Comparison of ENCODE assay signal across 24 cellular contexts in genomic region chr12:92648242-92649031, GRCh38. TPM values are rescaled to one million over a fixed set of nuclear protein-coding genes. Genes with fewer than 3 reads are reported as not detected.
A peak's percentile ranks its signal among the peaks of the same experiment; 100 is the strongest.
DNase-seq lines count a peak whose midpoint lies in the region; ATAC-seq, FAIRE-seq and TF ChIP-seq lines count a peak whose summit lies in the region.
"Had no signal": no experiment of that assay in that cellular context is flagged by ENCODE, and none has a peak within 500 bp of the region (broad histone marks: within the 10 kb centered on the region; RNA-seq: fewer than 3 reads in every experiment).

No MANE protein-coding gene starts in this region.

- H3K79me2 ChIP-seq in astrocyte (ENCODE audit: insufficient read depth, low read length) = no peaks in the 10 kb centered on the region
- H3K79me2 ChIP-seq: hepatocyte had no signal

- H3K4me3 ChIP-seq in astrocyte (ENCODE audit: insufficient read depth, low read depth, low read length) = no peak overlapping the region
- H3K4me3 ChIP-seq in fibroblast of mammary gland (ENCODE audit: control insufficient read depth, low read depth, low read length) = no peak overlapping the region
- H3K4me3 ChIP-seq: colonic mucosa, hepatocyte, lung, MG63, upper lobe of right lung had no signal

- no peaks in the 10 kb centered on the region for H3K27me3 Mint-ChIP-seq in astrocyte (ENCODE audit: low read depth, unreplicated experiment)
- H3K27me3 Mint-ChIP-seq in stimulated activated memory B cell treated with anti-CD40 and anti-IgM and Interleukin-4, amounts not matched to agents 10 μg/mL and 1 μg/mL and 100 μg/mL, for 72 hours = no peaks in the 10 kb centered on the region
- H3K27me3 Mint-ChIP-seq: activated naive CD8-positive, alpha-beta T cell had no signal

- peaks cover 10% of the 10 kb centered on the region for H3K4me1 Mint-ChIP-seq in astrocyte (ENCODE audit: low read depth, unreplicated experiment)
- peaks cover 13% of the 10 kb centered on the region for H3K4me1 Mint-ChIP-seq in stimulated activated memory B cell treated with anti-CD40 and anti-IgM and Interleukin-4, amounts not matched to agents 10 μg/mL and 1 μg/mL and 100 μg/mL, for 72 hours

- H3K4me3 Mint-ChIP-seq in astrocyte (ENCODE audit: unreplicated experiment) = no peak overlapping the region
- no peak overlapping the region for H3K4me3 Mint-ChIP-seq in stimulated activated memory B cell treated with anti-CD40 and anti-IgM and Interleukin-4, amounts not matched to agents 10 μg/mL and 1 μg/mL and 100 μg/mL, for 72 hours
- H3K4me3 Mint-ChIP-seq: activated naive CD8-positive, alpha-beta T cell; activated T-cell treated with anti-CD3 and anti-CD28 coated beads, Interleukin-2, amount 50 U/mL, for 72 hours had no signal

- DNase-seq in NCI-H748 (lab: John Stamatoyannopoulos, UW; ENCODE audit: unreplicated experiment) (peak; percentile 18), NCI-H748 treated with DMSO at 0.1 percent for 48 hours (lab: John Stamatoyannopoulos, UW) (no peak), astrocyte (ENCODE audit: low read depth) (no peak), fibroblast of mammary gland (ENCODE audit: low read depth) (peak; percentile 14), MV-4-11 (lab: John Stamatoyannopoulos, UW) (no peak), NCI-H146 treated with DMSO at 0.1 percent for 48 hours (lab: John Stamatoyannopoulos, UW; ENCODE audit: unreplicated experiment) (no peak)
- DNase-seq: activated T-cell treated with anti-CD3 and anti-CD28 coated beads, Interleukin-2, amount 50 U/mL, for 72 hours; colonic mucosa; kidney; MG63; NCI-H1694 treated with DMSO at 0.1 percent for 48 hours; nucleus accumbens; RPMI8226; SW 1271; upper lobe of right lung had no signal

- no peaks in the 10 kb centered on the region for H3K36me3 Mint-ChIP-seq in astrocyte (ENCODE audit: low read depth, unreplicated experiment)
- H3K36me3 Mint-ChIP-seq in stimulated activated memory B cell treated with anti-CD40 and anti-IgM and Interleukin-4, amounts not matched to agents 10 μg/mL and 1 μg/mL and 100 μg/mL, for 72 hours = no peaks in the 10 kb centered on the region

- no peak for TF ChIP-seq CTCF in astrocyte (IDR thresholded peaks at IDR 0.05; ENCODE audit: insufficient read depth, low read depth, low read length)
- no peak for TF ChIP-seq CTCF in fibroblast of mammary gland (conservative IDR thresholded peaks at IDR 0.05; ENCODE audit: control insufficient read depth, insufficient read depth, low read depth, low read length)

- H3K27ac Mint-ChIP-seq in astrocyte (ENCODE audit: unreplicated experiment) = no peak overlapping the region
- peak overlapping the region; percentile 38 for H3K27ac Mint-ChIP-seq in stimulated activated memory B cell treated with anti-CD40 and anti-IgM and Interleukin-4, amounts not matched to agents 10 μg/mL and 1 μg/mL and 100 μg/mL, for 72 hours
- H3K27ac Mint-ChIP-seq: activated naive CD8-positive, alpha-beta T cell had no signal

- H3K4me2 ChIP-seq in astrocyte (ENCODE audit: low read length) = no peak overlapping the region
- H3K4me2 ChIP-seq: hepatocyte had no signal

- peak; percentile 23 for FAIRE-seq in astrocyte (lab: Jason Lieb, UNC)
- FAIRE-seq: endometrium, kidney, TTC549 had no signal

- no peaks in the 10 kb centered on the region for H3K9me3 ChIP-seq in astrocyte (ENCODE audit: insufficient read depth, low read depth, low read length)
- H3K9me3 ChIP-seq: colonic mucosa, MG63, upper lobe of right lung had no signal

- no peak overlapping the region for H3K27ac ChIP-seq in astrocyte (ENCODE audit: low read depth, low read length)
- H3K27ac ChIP-seq: colonic mucosa, hepatocyte, upper lobe of right lung had no signal

- no peaks in the 10 kb centered on the region for H3K36me3 ChIP-seq in astrocyte (ENCODE audit: insufficient read depth, low read length)
- H3K36me3 ChIP-seq: colonic mucosa, MG63, upper lobe of right lung had no signal

- H3K9ac ChIP-seq in astrocyte (ENCODE audit: low read length) = no peak overlapping the region

- ATAC-seq in stimulated activated memory B cell treated with anti-CD40 and anti-IgM and Interleukin-4, amounts not matched to agents 10 μg/mL and 1 μg/mL and 100 μg/mL, for 72 hours = no peak
- no peak for ATAC-seq in GM18868 (IDR thresholded peaks at IDR 0.05; ENCODE audit: unreplicated experiment)
- ATAC-seq: activated T-cell treated with anti-CD3 and anti-CD28 coated beads, Interleukin-2, amount 50 U/mL, for 72 hours; upper lobe of right lung had no signal

- no peaks in the 10 kb centered on the region for H4K20me1 ChIP-seq in astrocyte (ENCODE audit: insufficient read depth, low read length)

- H3K4me1 ChIP-seq in astrocyte (ENCODE audit: insufficient read depth, low read length) = no peaks in the 10 kb centered on the region
- H3K4me1 ChIP-seq: colonic mucosa, upper lobe of right lung had no signal

- peak overlapping the region; percentile 58 for H2AFZ ChIP-seq in astrocyte (ENCODE audit: low read depth, low read length)
- H2AFZ ChIP-seq: hepatocyte had no signal

- no peaks in the 10 kb centered on the region for H3K27me3 ChIP-seq in astrocyte (ENCODE audit: insufficient read depth, low read length)
- H3K27me3 ChIP-seq: colonic mucosa, hepatocyte, MG63, upper lobe of right lung had no signal

- H3K9me3 Mint-ChIP-seq in astrocyte (ENCODE audit: unreplicated experiment) = no peaks in the 10 kb centered on the region
- no peaks in the 10 kb centered on the region for H3K9me3 Mint-ChIP-seq in stimulated activated memory B cell treated with anti-CD40 and anti-IgM and Interleukin-4, amounts not matched to agents 10 μg/mL and 1 μg/mL and 100 μg/mL, for 72 hours
- H3K9me3 Mint-ChIP-seq: activated T-cell treated with anti-CD3 and anti-CD28 coated beads, Interleukin-2, amount 50 U/mL, for 72 hours had no signal

RNA-seq across cellular contexts. Expression of gene PLEKHG7, which starts 54.4 kb away (rescaled TPM):
- 0.14 and 0.68 TPM in 2 replicates for total RNA-seq in astrocyte
- total RNA-seq: A172; activated CD8-positive, alpha-beta memory T cell treated with anti-CD3 and anti-CD28 coated beads for 36 hours; activated T-cell treated with anti-CD3 and anti-CD28 coated beads, Interleukin-2, amount 50 U/mL, for 72 hours; upper lobe of right lung had no signal

Comparison
In these comparisons a context has a peak if more than half of its experiments do, and no peak if none do; other contexts are left out.
1. DNase-seq: peak in NCI-H748 (single experiment) and fibroblast of mammary gland (single experiment); none in NCI-H748 treated with DMSO at 0.1 percent for 48 hours (single experiment), astrocyte (single experiment), MV-4-11 (single experiment) and NCI-H146 treated with DMSO at 0.1 percent for 48 hours (single experiment).